ENCODE assay signal across 37 cellular contexts in genomic region chr6:90523779-90524310, GRCh38.
"Had no signal": no experiment of that assay in that cellular context is flagged by ENCODE, and none has a peak within 500 bp of the region (broad histone marks: within the 10 kb centered on the region; RNA-seq: fewer than 3 reads in every experiment).

No MANE protein-coding gene starts in this region.

- H3K27me3 ChIP-seq: brain microvascular endothelial cell, esophagus squamous epithelium, heart right ventricle, ovary, sigmoid colon, uterus had no signal

- H3K4me1 ChIP-seq: esophagus squamous epithelium, sigmoid colon, uterus had no signal

- H3K27ac Mint-ChIP-seq: activated CD4-positive, alpha-beta memory T cell treated with anti-CD3 and anti-CD28 coated beads for 36 hours; activated CD4-positive, alpha-beta T cell treated with anti-CD3 and anti-CD28 coated beads, Interleukin-2, amount 10 ng/mL, durations not matched to agents 24 days and 14 days; activated T-helper 17 cell treated with anti-CD3 and anti-CD28 coated beads, Interleukin-2, amount 50 U/mL, for 72 hours; natural killer cell treated with Interleukin-12 subunit alpha and Interleukin-12 subunit beta and Interleukin-15 and Interleukin-18, amount 100 ng/mL, for 72 hours; progenitor cell of endocrine pancreas; stimulated activated naive CD8-positive, alpha-beta T cell treated with anti-CD3 and anti-CD28 coated beads, Interleukin-15, amount 100 ng/mL, for 72 hours; type B pancreatic cell had no signal

- H3K9me3 Mint-ChIP-seq: activated CD4-positive, alpha-beta memory T cell treated with anti-CD3 and anti-CD28 coated beads for 36 hours; activated CD4-positive, alpha-beta T cell treated with anti-CD3 and anti-CD28 coated beads, Interleukin-2, amount 10 ng/mL, durations not matched to agents 24 days and 14 days; activated T-helper 17 cell treated with anti-CD3 and anti-CD28 coated beads, Interleukin-2, amount 50 U/mL, for 72 hours; natural killer cell treated with Interleukin-12 subunit alpha and Interleukin-12 subunit beta and Interleukin-15 and Interleukin-18, amount 100 ng/mL, for 72 hours; stimulated activated effector memory CD8-positive, alpha-beta T cell treated with anti-CD3 and anti-CD28 coated beads, Interleukin-12 subunit alpha, Interleukin-12 subunit beta, amount 100 ng/mL, for 72 hours; stimulated activated naive CD8-positive, alpha-beta T cell treated with anti-CD3 and anti-CD28 coated beads, Interleukin-15, amount 100 ng/mL, for 72 hours; type B pancreatic cell had no signal

- H3K4me3 Mint-ChIP-seq: activated CD4-positive, alpha-beta memory T cell treated with anti-CD3 and anti-CD28 coated beads for 36 hours; activated CD4-positive, alpha-beta T cell treated with anti-CD3 and anti-CD28 coated beads, Interleukin-2, amount 10 ng/mL, durations not matched to agents 24 days and 14 days; activated T-helper 17 cell treated with anti-CD3 and anti-CD28 coated beads, Interleukin-2, amount 50 U/mL, for 72 hours; natural killer cell treated with Interleukin-12 subunit alpha and Interleukin-12 subunit beta and Interleukin-15 and Interleukin-18, amount 100 ng/mL, for 72 hours; stimulated activated effector memory CD8-positive, alpha-beta T cell treated with anti-CD3 and anti-CD28 coated beads, Interleukin-12 subunit alpha, Interleukin-12 subunit beta, amount 100 ng/mL, for 72 hours; stimulated activated naive CD8-positive, alpha-beta T cell treated with anti-CD3 and anti-CD28 coated beads, Interleukin-15, amount 100 ng/mL, for 72 hours; type B pancreatic cell had no signal

- H3K4me3 ChIP-seq: esophagus squamous epithelium, heart right ventricle, left ventricle myocardium inferior, lung, mucosa of descending colon, ovary, sigmoid colon, uterus had no signal

- ATAC-seq: activated T-helper 17 cell treated with anti-CD3 and anti-CD28 coated beads, Interleukin-2, amount 50 U/mL, for 72 hours; heart right ventricle; mucosa of descending colon; natural killer cell treated with Interleukin-12 subunit alpha and Interleukin-12 subunit beta and Interleukin-15 and Interleukin-18, amount 100 ng/mL, for 72 hours; stimulated activated effector memory CD8-positive, alpha-beta T cell treated with anti-CD3 and anti-CD28 coated beads, Interleukin-12 subunit alpha, Interleukin-12 subunit beta, amount 100 ng/mL, for 72 hours; stimulated activated naive CD8-positive, alpha-beta T cell treated with anti-CD3 and anti-CD28 coated beads, Interleukin-15, amount 100 ng/mL, for 72 hours had no signal

- H3K4me1 Mint-ChIP-seq: activated T-helper 17 cell treated with anti-CD3 and anti-CD28 coated beads, Interleukin-2, amount 50 U/mL, for 72 hours; stimulated activated effector memory CD8-positive, alpha-beta T cell treated with anti-CD3 and anti-CD28 coated beads, Interleukin-12 subunit alpha, Interleukin-12 subunit beta, amount 100 ng/mL, for 72 hours had no signal

- DNase-seq: activated CD4-positive, alpha-beta memory T cell treated with anti-CD3 and anti-CD28 coated beads for 36 hours; activated CD4-positive, alpha-beta T cell treated with anti-CD3 and anti-CD28 coated beads, Interleukin-2, amount 10 ng/mL, durations not matched to agents 24 days and 14 days; activated CD4-positive, CD25-positive, alpha-beta regulatory T cell treated with anti-CD3 and anti-CD28 coated beads, Interleukin-2, amount 50 U/mL, for 72 hours; activated CD8-positive, alpha-beta memory T cell treated with anti-CD3 and anti-CD28 coated beads, Interleukin-2, amount 50 U/mL, for 4 hours; activated gamma-delta T cell treated with Interleukin-2 at 50 U/mL for 16 hours; activated naive CD4-positive, alpha-beta T cell treated with anti-CD3 and anti-CD28 coated beads, Interleukin-2, amount 50 U/mL, for 16 hours; activated T-cell treated with anti-CD3 and anti-CD28 coated beads, Interleukin-2, amount 50 U/mL, for 1 hour; amniotic stem cell; brain microvascular endothelial cell; caudate nucleus; cortex of kidney; esophagus squamous epithelium; foreskin melanocyte; heart right ventricle; kidney glomerular epithelial cell; left ventricle myocardium inferior; mesendoderm; mucosa of descending colon; ovary; retina; sigmoid colon; small intestine; stimulated activated CD4-positive, alpha-beta T cell treated with anti-CD3 and anti-CD28 coated beads, Interleukin-4, amount 100 ng/mL, for 24 hours; stimulated activated naive CD8-positive, alpha-beta T cell treated with anti-CD3 and anti-CD28 coated beads, Interleukin-15, amount 100 ng/mL, for 72 hours; substantia nigra; T-helper 9 cell; uterus had no signal

- H3K27ac ChIP-seq: brain microvascular endothelial cell, epithelial cell of prostate, esophagus squamous epithelium, heart right ventricle, left ventricle myocardium inferior, ovary, sigmoid colon, uterus, VCaP had no signal

- H3K36me3 ChIP-seq: ovary, uterus had no signal

- H3K27me3 Mint-ChIP-seq: activated CD4-positive, alpha-beta memory T cell treated with anti-CD3 and anti-CD28 coated beads for 36 hours; activated CD4-positive, alpha-beta T cell treated with anti-CD3 and anti-CD28 coated beads, Interleukin-2, amount 10 ng/mL, durations not matched to agents 24 days and 14 days; activated T-helper 17 cell treated with anti-CD3 and anti-CD28 coated beads, Interleukin-2, amount 50 U/mL, for 72 hours; natural killer cell treated with Interleukin-12 subunit alpha and Interleukin-12 subunit beta and Interleukin-15 and Interleukin-18, amount 100 ng/mL, for 72 hours; progenitor cell of endocrine pancreas; stimulated activated naive CD8-positive, alpha-beta T cell treated with anti-CD3 and anti-CD28 coated beads, Interleukin-15, amount 100 ng/mL, for 72 hours; type B pancreatic cell had no signal

- FAIRE-seq: astrocyte, small intestine, TTC549 had no signal

- H3K9me3 ChIP-seq: esophagus squamous epithelium, heart right ventricle, left ventricle myocardium inferior, mucosa of descending colon, ovary, sigmoid colon, uterus had no signal
